In the genomic region with DNA sequence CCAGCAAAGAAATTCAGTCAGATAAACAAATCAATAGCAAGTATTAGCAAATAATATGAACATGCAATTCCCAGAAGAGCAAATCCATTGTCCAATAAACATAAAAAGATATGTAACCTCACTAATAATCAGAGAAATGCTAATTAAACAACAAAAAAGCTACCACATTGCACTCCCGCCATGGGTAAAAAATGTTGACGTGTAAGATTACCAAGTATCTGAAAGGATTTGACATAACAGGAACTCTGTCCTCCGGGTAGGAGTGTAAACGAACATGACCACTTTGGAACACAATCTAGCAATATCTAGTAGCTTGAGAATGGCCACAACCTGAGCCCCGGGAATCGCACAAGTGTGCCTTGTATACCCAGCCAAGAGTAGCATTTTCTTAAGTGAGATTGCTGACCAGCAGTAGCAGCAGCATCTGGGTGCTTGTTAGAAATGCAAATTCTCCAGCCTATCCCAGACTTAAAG, we compare ENCODE assay signal across 37 cellular contexts. TPM values are rescaled to one million over a fixed set of nuclear protein-coding genes. Genes with fewer than 3 reads are reported as not detected.
"Had no signal": no experiment of that assay in that cellular context is flagged by ENCODE, and none has a peak within 500 bp of the region (broad histone marks: within the 10 kb centered on the region; RNA-seq: fewer than 3 reads in every experiment).

No MANE protein-coding gene starts in this region.

- H3K27me3 ChIP-seq: ascending aorta, brain microvascular endothelial cell, gastrocnemius medialis had no signal

- ATAC-seq: activated CD8-positive, alpha-beta memory T cell treated with anti-CD3 and anti-CD28 coated beads, Interleukin-2, amount 10 ng/mL, durations not matched to agents 7 days and 5 days; activated CD8-positive, alpha-beta T cell treated with anti-CD3 and anti-CD28 coated beads for 36 hours; activated naive CD4-positive, alpha-beta T cell treated with anti-CD3 and anti-CD28 coated beads, Interleukin-2, amount 50 U/mL, for 72 hours; activated T-cell treated with anti-CD3 and anti-CD28 coated beads, Interleukin-2, amount 50 U/mL, for 72 hours; gastrocnemius medialis; heart left ventricle; T-cell had no signal

- H3K4me1 ChIP-seq: ascending aorta, esophagus muscularis mucosa, foreskin keratinocyte, gastrocnemius medialis, heart left ventricle had no signal

- H3K4me1 Mint-ChIP-seq: activated CD4-positive, alpha-beta T cell treated with anti-CD3 and anti-CD28 coated beads, Interleukin-2, amount 10 ng/mL, durations not matched to agents 7 days and 5 days; activated naive CD4-positive, alpha-beta T cell treated with anti-CD3 and anti-CD28 coated beads, Interleukin-2, amount 10 ng/mL, durations not matched to agents 7 days and 5 days; activated naive CD8-positive, alpha-beta T cell treated with anti-CD3 and anti-CD28 coated beads, Interleukin-2, amount 10 ng/mL, durations not matched to agents 7 days and 5 days; central memory CD8-positive, alpha-beta T cell; T-cell had no signal

- H3K36me3 Mint-ChIP-seq: activated CD8-positive, alpha-beta memory T cell treated with anti-CD3 and anti-CD28 coated beads, Interleukin-2, amount 10 ng/mL, durations not matched to agents 7 days and 5 days; activated naive CD4-positive, alpha-beta T cell treated with anti-CD3 and anti-CD28 coated beads, Interleukin-2, amount 10 ng/mL, durations not matched to agents 7 days and 5 days; activated naive CD4-positive, alpha-beta T cell treated with anti-CD3 and anti-CD28 coated beads, Interleukin-2, amount 50 U/mL, for 72 hours; activated naive CD8-positive, alpha-beta T cell treated with anti-CD3 and anti-CD28 coated beads, Interleukin-2, amount 10 ng/mL, durations not matched to agents 7 days and 5 days; T-cell had no signal

- H3K9me3 ChIP-seq: ascending aorta, esophagus muscularis mucosa, gastrocnemius medialis, heart left ventricle had no signal

- H3K4me3 Mint-ChIP-seq: activated CD4-positive, alpha-beta T cell treated with anti-CD3 and anti-CD28 coated beads, Interleukin-2, amount 10 ng/mL, durations not matched to agents 7 days and 5 days; activated CD8-positive, alpha-beta memory T cell treated with anti-CD3 and anti-CD28 coated beads, Interleukin-2, amount 10 ng/mL, durations not matched to agents 7 days and 5 days; activated CD8-positive, alpha-beta T cell treated with anti-CD3 and anti-CD28 coated beads for 36 hours; activated naive CD4-positive, alpha-beta T cell treated with anti-CD3 and anti-CD28 coated beads, Interleukin-2, amount 10 ng/mL, durations not matched to agents 7 days and 5 days; activated naive CD8-positive, alpha-beta T cell treated with anti-CD3 and anti-CD28 coated beads, Interleukin-2, amount 10 ng/mL, durations not matched to agents 7 days and 5 days; activated T-cell treated with anti-CD3 and anti-CD28 coated beads, Interleukin-2, amount 50 U/mL, for 24 hours; activated T-cell treated with anti-CD3 and anti-CD28 coated beads, Interleukin-2, amount 50 U/mL, for 72 hours; central memory CD8-positive, alpha-beta T cell; dendritic cell treated with granulocyte-macrophage colony-stimulating factor and Interleukin-4, amounts not matched to agents 40 ng/mL and 50 ng/mL, for 4 days; T-cell; T-helper 1 cell treated with Interleukin-12 subunit alpha and Interleukin-12 subunit beta and Interleukin-4 antibody, amounts not matched to agents 30 μg/mL and 1 μg/mL, for 36 hours; T-helper 2 cell treated with Interferon-gamma antibody and Interleukin-4, amounts not matched to agents 5 μg/mL and 100 μg/mL, for 36 hours had no signal

- H3K9me3 Mint-ChIP-seq: activated CD4-positive, alpha-beta T cell treated with anti-CD3 and anti-CD28 coated beads, Interleukin-2, amount 10 ng/mL, durations not matched to agents 7 days and 5 days; activated CD8-positive, alpha-beta T cell treated with anti-CD3 and anti-CD28 coated beads for 36 hours; activated naive CD4-positive, alpha-beta T cell treated with anti-CD3 and anti-CD28 coated beads, Interleukin-2, amount 10 ng/mL, durations not matched to agents 7 days and 5 days; activated naive CD4-positive, alpha-beta T cell treated with anti-CD3 and anti-CD28 coated beads, Interleukin-2, amount 50 U/mL, for 72 hours; activated naive CD8-positive, alpha-beta T cell treated with anti-CD3 and anti-CD28 coated beads, Interleukin-2, amount 10 ng/mL, durations not matched to agents 7 days and 5 days; activated T-cell treated with anti-CD3 and anti-CD28 coated beads, Interleukin-2, amount 50 U/mL, for 24 hours; activated T-cell treated with anti-CD3 and anti-CD28 coated beads, Interleukin-2, amount 50 U/mL, for 72 hours; central memory CD8-positive, alpha-beta T cell; dendritic cell treated with granulocyte-macrophage colony-stimulating factor and Interleukin-4, amounts not matched to agents 40 ng/mL and 50 ng/mL, for 4 days; T-cell; T-helper 1 cell treated with Interleukin-12 subunit alpha and Interleukin-12 subunit beta and Interleukin-4 antibody, amounts not matched to agents 30 μg/mL and 1 μg/mL, for 36 hours; T-helper 2 cell treated with Interferon-gamma antibody and Interleukin-4, amounts not matched to agents 5 μg/mL and 100 μg/mL, for 36 hours had no signal

- H3K27ac ChIP-seq: ascending aorta, brain microvascular endothelial cell, coronary artery, dorsolateral prefrontal cortex, esophagus muscularis mucosa, foreskin keratinocyte, gastrocnemius medialis, heart left ventricle, WERI-Rb-1 had no signal

- H3K27me3 Mint-ChIP-seq: activated CD8-positive, alpha-beta T cell treated with anti-CD3 and anti-CD28 coated beads for 36 hours; activated naive CD4-positive, alpha-beta T cell treated with anti-CD3 and anti-CD28 coated beads, Interleukin-2, amount 10 ng/mL, durations not matched to agents 7 days and 5 days; activated T-cell treated with anti-CD3 and anti-CD28 coated beads, Interleukin-2, amount 50 U/mL, for 24 hours had no signal

- H3K27ac Mint-ChIP-seq: activated CD4-positive, alpha-beta T cell treated with anti-CD3 and anti-CD28 coated beads, Interleukin-2, amount 10 ng/mL, durations not matched to agents 7 days and 5 days; activated CD8-positive, alpha-beta memory T cell treated with anti-CD3 and anti-CD28 coated beads, Interleukin-2, amount 10 ng/mL, durations not matched to agents 7 days and 5 days; activated CD8-positive, alpha-beta T cell treated with anti-CD3 and anti-CD28 coated beads for 36 hours; activated naive CD4-positive, alpha-beta T cell treated with anti-CD3 and anti-CD28 coated beads, Interleukin-2, amount 10 ng/mL, durations not matched to agents 7 days and 5 days; activated naive CD4-positive, alpha-beta T cell treated with anti-CD3 and anti-CD28 coated beads, Interleukin-2, amount 50 U/mL, for 72 hours; activated naive CD8-positive, alpha-beta T cell treated with anti-CD3 and anti-CD28 coated beads, Interleukin-2, amount 10 ng/mL, durations not matched to agents 7 days and 5 days; activated T-cell treated with anti-CD3 and anti-CD28 coated beads, Interleukin-2, amount 50 U/mL, for 24 hours; activated T-cell treated with anti-CD3 and anti-CD28 coated beads, Interleukin-2, amount 50 U/mL, for 72 hours; dendritic cell treated with granulocyte-macrophage colony-stimulating factor and Interleukin-4, amounts not matched to agents 40 ng/mL and 50 ng/mL, for 4 days; T-cell; T-helper 1 cell treated with Interleukin-12 subunit alpha and Interleukin-12 subunit beta and Interleukin-4 antibody, amounts not matched to agents 30 μg/mL and 1 μg/mL, for 36 hours; T-helper 2 cell treated with Interferon-gamma antibody and Interleukin-4, amounts not matched to agents 5 μg/mL and 100 μg/mL, for 36 hours had no signal

- DNase-seq: activated CD4-positive, alpha-beta T cell treated with anti-CD3 and anti-CD28 coated beads for 4 hours; activated CD4-positive, alpha-beta T cell treated with anti-CD3 and anti-CD28 coated beads, Interleukin-2, amount 10 ng/mL, durations not matched to agents 7 days and 5 days; activated CD4-positive, alpha-beta T cell treated with anti-CD3 and anti-CD28 coated beads, Interleukin-2, amount 50 U/mL, for 4 hours; activated CD4-positive, CD25-positive, alpha-beta regulatory T cell; activated CD4-positive, CD25-positive, alpha-beta regulatory T cell treated with anti-CD3 and anti-CD28 coated beads, Interleukin-2, amount 50 U/mL, for 72 hours; activated CD8-positive, alpha-beta memory T cell treated with anti-CD3 and anti-CD28 coated beads, Interleukin-2, amount 10 ng/mL, durations not matched to agents 7 days and 5 days; activated CD8-positive, alpha-beta memory T cell treated with anti-CD3 and anti-CD28 coated beads, Interleukin-2, amount 50 U/mL, for 4 hours; activated CD8-positive, alpha-beta T cell treated with anti-CD3 and anti-CD28 coated beads for 36 hours; activated gamma-delta T cell; activated naive CD4-positive, alpha-beta T cell; activated naive CD4-positive, alpha-beta T cell treated with anti-CD3 and anti-CD28 coated beads, Interleukin-2, amount 10 ng/mL, durations not matched to agents 7 days and 5 days; activated naive CD8-positive, alpha-beta T cell treated with anti-CD3 and anti-CD28 coated beads, Interleukin-2, amount 10 ng/mL, durations not matched to agents 7 days and 5 days; activated T-cell treated with anti-CD3 and anti-CD28 coated beads, Interleukin-2, amount 50 U/mL, for 24 hours; activated T-cell treated with anti-CD3 and anti-CD28 coated beads, Interleukin-2, amount 50 U/mL, for 72 hours; brain microvascular endothelial cell; dorsolateral prefrontal cortex; effector memory CD4-positive, alpha-beta T cell; erythroblast; foreskin keratinocyte; gastrocnemius medialis; glutamatergic neuron; heart left ventricle; T-cell; T1000; WERI-Rb-1 had no signal

- H3K4me3 ChIP-seq: ascending aorta, coronary artery, dorsolateral prefrontal cortex, esophagus muscularis mucosa, gastrocnemius medialis, heart left ventricle had no signal

- FAIRE-seq: bronchial epithelial cell had no signal

- H3K36me3 ChIP-seq: ascending aorta, brain microvascular endothelial cell, esophagus muscularis mucosa, gastrocnemius medialis, heart left ventricle, WERI-Rb-1 had no signal

RNA-seq across cellular contexts. Expression of a gene that starts 31.6 kb away (rescaled TPM):
- total RNA-seq: activated CD4-positive, alpha-beta T cell treated with anti-CD3 and anti-CD28 coated beads, Interleukin-2, amount 10 ng/mL, durations not matched to agents 7 days and 5 days; activated CD8-positive, alpha-beta memory T cell treated with anti-CD3 and anti-CD28 coated beads for 36 hours; activated CD8-positive, alpha-beta memory T cell treated with anti-CD3 and anti-CD28 coated beads, Interleukin-2, amount 10 ng/mL, durations not matched to agents 7 days and 5 days; activated CD8-positive, alpha-beta T cell treated with anti-CD3 and anti-CD28 coated beads for 36 hours; activated naive CD4-positive, alpha-beta T cell treated with anti-CD3 and anti-CD28 coated beads, Interleukin-2, amount 50 U/mL, for 72 hours; activated naive CD8-positive, alpha-beta T cell treated with anti-CD3 and anti-CD28 coated beads, Interleukin-2, amount 10 ng/mL, durations not matched to agents 7 days and 5 days; activated T-cell treated with anti-CD3 and anti-CD28 coated beads, Interleukin-2, amount 50 U/mL, for 72 hours; ascending aorta; bronchial epithelial cell; cardiac septum; cerebellum; esophagus muscularis mucosa; foreskin keratinocyte; gastrocnemius medialis; heart left ventricle; T-cell had no signal
- polyA plus RNA-seq: foreskin keratinocyte, heart left ventricle had no signal

RNA-seq across cellular contexts. Expression of a gene that starts 31.7 kb away (rescaled TPM):
- total RNA-seq: activated CD4-positive, alpha-beta T cell treated with anti-CD3 and anti-CD28 coated beads, Interleukin-2, amount 10 ng/mL, durations not matched to agents 7 days and 5 days; activated CD8-positive, alpha-beta memory T cell treated with anti-CD3 and anti-CD28 coated beads for 36 hours; activated CD8-positive, alpha-beta memory T cell treated with anti-CD3 and anti-CD28 coated beads, Interleukin-2, amount 10 ng/mL, durations not matched to agents 7 days and 5 days; activated naive CD4-positive, alpha-beta T cell treated with anti-CD3 and anti-CD28 coated beads, Interleukin-2, amount 50 U/mL, for 72 hours; activated naive CD8-positive, alpha-beta T cell treated with anti-CD3 and anti-CD28 coated beads, Interleukin-2, amount 10 ng/mL, durations not matched to agents 7 days and 5 days; activated T-cell treated with anti-CD3 and anti-CD28 coated beads, Interleukin-2, amount 50 U/mL, for 72 hours; ascending aorta; bronchial epithelial cell; cardiac septum; esophagus muscularis mucosa; gastrocnemius medialis; heart left ventricle; T-cell had no signal
- polyA plus RNA-seq: heart left ventricle had no signal

RNA-seq across cellular contexts. Expression of a gene that starts 35.5 kb away (rescaled TPM):
- total RNA-seq: activated CD4-positive, alpha-beta T cell treated with anti-CD3 and anti-CD28 coated beads, Interleukin-2, amount 10 ng/mL, durations not matched to agents 7 days and 5 days; activated CD8-positive, alpha-beta memory T cell treated with anti-CD3 and anti-CD28 coated beads for 36 hours; activated CD8-positive, alpha-beta memory T cell treated with anti-CD3 and anti-CD28 coated beads, Interleukin-2, amount 10 ng/mL, durations not matched to agents 7 days and 5 days; activated CD8-positive, alpha-beta T cell treated with anti-CD3 and anti-CD28 coated beads for 36 hours; activated naive CD4-positive, alpha-beta T cell treated with anti-CD3 and anti-CD28 coated beads, Interleukin-2, amount 50 U/mL, for 72 hours; activated naive CD8-positive, alpha-beta T cell treated with anti-CD3 and anti-CD28 coated beads, Interleukin-2, amount 10 ng/mL, durations not matched to agents 7 days and 5 days; activated T-cell treated with anti-CD3 and anti-CD28 coated beads, Interleukin-2, amount 50 U/mL, for 72 hours; bronchial epithelial cell; cerebellum; esophagus muscularis mucosa; foreskin keratinocyte had no signal
- polyA plus RNA-seq: foreskin keratinocyte, heart left ventricle had no signal
